ENCODE assay signal across 8 cellular contexts in genomic region chr1:213014642-213015041, GRCh38. TPM values are rescaled to one million over a fixed set of nuclear protein-coding genes. Genes with fewer than 3 reads are reported as not detected.
DNase-seq lines count a peak whose midpoint lies in the region; ATAC-seq and TF ChIP-seq lines count a peak whose summit lies in the region.

No MANE protein-coding gene starts in this region.

- H2AFZ ChIP-seq in osteoblast (ENCODE audit: low read length) = peak overlapping the region; percentile 100

- no peak for TF ChIP-seq POLR2A in erythroblast (IDR thresholded peaks at IDR 0.05; ENCODE audit: low read length)

- TF ChIP-seq CTCF in cardiac muscle cell (IDR thresholded peaks at IDR 0.05; ENCODE audit: low read depth, low read length) = no peak
- TF ChIP-seq CTCF in RWPE1 (conservative IDR thresholded peaks at IDR 0.05; ENCODE audit: low read depth) = no peak
- no peak for TF ChIP-seq CTCF in osteoblast (IDR thresholded peaks at IDR 0.05; ENCODE audit: extremely low read depth, low read depth, low read length)

- H3K79me2 ChIP-seq in osteoblast (ENCODE audit: insufficient read depth, low read length) = peaks cover 50% of the 10 kb centered on the region

- ATAC-seq in left cardiac atrium = no peak

- H3K27me3 ChIP-seq in cardiac muscle cell (no peaks in the 10 kb centered on the region), osteoblast (ENCODE audit: insufficient read depth, low read length) (no peaks in the 10 kb centered on the region)

- intact Hi-C loops in left cardiac atrium (cut with DNase I) = no loop called here

- DNase-seq in cardiac muscle cell (ENCODE audit: low read depth in 1 of 2, low spot score in 1 of 2) (peak; percentile 5 to 45), left cardiac atrium (no peak), RWPE1 (ENCODE audit: low spot score) (peak; percentile 8), erythroblast (lab: John Stamatoyannopoulos, UW) (peak; percentile 38 to 59), osteoblast (ENCODE audit: insufficient read length, low spot score, missing footprints) (no peak), NCI-H187 (lab: John Stamatoyannopoulos, UW) (no peak), UCSD-AML1 (lab: John Stamatoyannopoulos, UW; ENCODE audit: unreplicated experiment) (no peak)
- DNase-seq in activated effector memory CD4-positive, alpha-beta T cell treated with Interleukin-2 at 50 U/mL for 16 hours = no peak

- H3K27ac ChIP-seq in cardiac muscle cell (peak overlapping the region; percentile 80), RWPE1 (peak overlapping the region; percentile 90), osteoblast (ENCODE audit: low read depth, low read length) (peak overlapping the region; percentile 72)

- peak overlapping the region; percentile 75 for H3K4me3 ChIP-seq in cardiac muscle cell
- peak overlapping the region; percentile 91 for H3K4me3 ChIP-seq in osteoblast (ENCODE audit: insufficient read depth, low read length)

- H4K20me1 ChIP-seq in osteoblast (ENCODE audit: insufficient read depth, low read length) = no peaks in the 10 kb centered on the region

- H3K4me1 ChIP-seq in cardiac muscle cell (ENCODE audit: low read depth) = peaks cover 7% of the 10 kb centered on the region
- H3K4me1 ChIP-seq in osteoblast (ENCODE audit: insufficient read depth, low read length) = peaks cover 10% of the 10 kb centered on the region

- POLR2A ChIA-PET in RWPE1 (lab: Yijun Ruan, JAX; ENCODE audit: low non-redundant PET) = no interaction called here

- CTCF ChIA-PET in RWPE1 (lab: Yijun Ruan, JAX) = interaction anchor here (0.5 to 0.6 kb wide), 2 partner anchors 37 to 1318 kb away, joined by 4 to 7 read pairs; no protein-coding TSS in a partner anchor

- H3K36me3 ChIP-seq in cardiac muscle cell (no peaks in the 10 kb centered on the region), osteoblast (ENCODE audit: insufficient read depth, low read length) (peaks cover 18% of the 10 kb centered on the region)

- H3K4me2 ChIP-seq in osteoblast (ENCODE audit: insufficient read depth, low read length) = peak overlapping the region; percentile 83

- H3K9me3 ChIP-seq in cardiac muscle cell (ENCODE audit: low read depth) (no peaks in the 10 kb centered on the region), osteoblast (ENCODE audit: low read depth, low read length) (no peaks in the 10 kb centered on the region)

RNA-seq across cellular contexts. Expression of gene ANGEL2, which starts 1.0 kb away (rescaled TPM):
- total RNA-seq in cardiac muscle cell = 36.0 and 41.2 TPM in 2 replicates
- polyA plus RNA-seq in cardiac muscle cell = 25.1 and 37.5 TPM in 2 replicates
- total RNA-seq in left cardiac atrium = 10 to 100 TPM; 18.8 TPM
- total RNA-seq in osteoblast = 46.3 and 59.2 TPM in 2 replicates

RNA-seq across cellular contexts. Expression of gene RPS6KC1, which starts 36.4 kb away (rescaled TPM):
- total RNA-seq in cardiac muscle cell = 13.2 and 17.9 TPM in 2 replicates
- 12.5 and 13.8 TPM in 2 replicates for polyA plus RNA-seq in cardiac muscle cell
- total RNA-seq in left cardiac atrium = 10 to 100 TPM in 1 of 2 donors, 1 to 10 TPM in 1; 10.0 to 11.8 TPM
- total RNA-seq in osteoblast = 35.1 and 44.2 TPM in 2 replicates

Comparison
In these comparisons a context has a peak if more than half of its experiments do, and no peak if none do; other contexts are left out.
1. DNase-seq: peak in cardiac muscle cell (2 of 2), RWPE1 (single experiment) and erythroblast (2 of 2); none in left cardiac atrium (single experiment), osteoblast (single experiment), NCI-H187 (0 of 2), UCSD-AML1 (single experiment) and activated effector memory CD4-positive, alpha-beta T cell treated with Interleukin-2 at 50 U/mL for 16 hours (single experiment).
2. Peak in every context shown above with its lines, with median percentiles within 50 percentile points of each other: H3K27ac ChIP-seq.